21 cellular contexts compared by ENCODE assay signal in genomic region chr11:123525072-123525471, GRCh38.
DNase-seq lines count a peak whose midpoint lies in the region; ATAC-seq and TF ChIP-seq lines count a peak whose summit lies in the region.
"Had no signal": no experiment of that assay in that cellular context is flagged by ENCODE, and none has a peak within 500 bp of the region (broad histone marks: within the 10 kb centered on the region; RNA-seq: fewer than 3 reads in every experiment).

No MANE protein-coding gene starts in this region.

- 37% methylated on average over 2 of the region's 7 CpGs for WGBS in SK-N-SH (ENCODE audit: low lambda C conversion rate)
- WGBS in hepatocyte (ENCODE audit: low lambda C conversion rate, missing lambda C conversion rate): 38% methylated on average over 7 of the region's 7 CpGs

- H3K9me3 ChIP-seq in SK-N-SH: 0 out of 2 replicates have a peak, but pooled peaks cover 4% of the 10 kb centered on the region
- H3K9me3 ChIP-seq in hepatocyte (ENCODE audit: low read depth): no peaks in the 10 kb centered on the region
- H3K9me3 ChIP-seq: left lung had no signal

- no peaks in the 10 kb centered on the region for H3F3A ChIP-seq in SK-N-SH (replicated peaks; ENCODE audit: insufficient read depth)

- H3K27me3 ChIP-seq in SK-N-SH (ENCODE audit: insufficient read depth) (no peaks in the 10 kb centered on the region), hepatocyte (no peaks in the 10 kb centered on the region)

- ATAC-seq in SK-N-SH treated with all-trans-retinoic acid at 6 μM for 48 hours (peak; percentile 31; the same call in 1 of the 3 replicates), left cardiac atrium (peak; percentile 13 to 36), HG02588 (IDR thresholded peaks at IDR 0.05; ENCODE audit: unreplicated experiment) (no peak)
- ATAC-seq: activated CD8-positive, alpha-beta memory T cell treated with anti-CD3 and anti-CD28 coated beads, Interleukin-2, amount 10 ng/mL, durations not matched to agents 7 days and 5 days; left lung; stimulated activated naive B cell treated with anti-CD40 and anti-IgM and Interleukin-4, amounts not matched to agents 10 μg/mL and 1 μg/mL and 100 μg/mL, for 72 hours had no signal

- H3K79me2 ChIP-seq in SK-N-SH (ENCODE audit: insufficient read depth) (peaks cover 16% of the 10 kb centered on the region; the same call in 1 of the 2 replicates), hepatocyte (no peaks in the 10 kb centered on the region)

- H3K27ac ChIP-seq in SK-N-SH (ENCODE audit: low read depth in 2 of 2, low read length in 1 of 2) (peak overlapping the region in 1 of 2 experiments; percentile 34; a peak in 1 of 4 replicates), substantia nigra (ENCODE audit: low read depth, low read length, poor library complexity, severe bottlenecking) (peak overlapping the region; percentile 7), hepatocyte (no peak overlapping the region)
- H3K27ac ChIP-seq: 22Rv1, left lung had no signal

- H3K4me2 ChIP-seq in SK-N-SH (no peak overlapping the region), hepatocyte (no peak overlapping the region)

- DNase-seq in SK-N-SH (no peak), astrocyte of the hippocampus (ENCODE audit: low read depth, low spot score) (peak; percentile 19), left cardiac atrium (no peak), substantia nigra (lab: John Stamatoyannopoulos, UW) (peak in 11 of 49 donors; percentile 17 to 67 (median 34)), hepatocyte (ENCODE audit: low spot score) (no peak), EL (no peak)
- DNase-seq: activated CD4-positive, CD25-positive, alpha-beta regulatory T cell; activated CD8-positive, alpha-beta memory T cell treated with anti-CD3 and anti-CD28 coated beads, Interleukin-2, amount 10 ng/mL, durations not matched to agents 7 days and 5 days; activated effector memory CD4-positive, alpha-beta T cell treated with Interleukin-2 at 50 U/mL for 16 hours; aorta; CD4-positive, alpha-beta memory T cell; effector CD4-positive, alpha-beta T cell; left lung; NCI-H1048; NCI-H774; stimulated activated CD4-positive, alpha-beta T cell treated with anti-CD3 and anti-CD28 coated beads, Interleukin-12 subunit alpha, Interleukin-12 subunit beta, amount 100 ng/mL, for 4 hours; stimulated activated naive B cell treated with anti-CD40 and anti-IgM and Interleukin-4, amounts not matched to agents 10 μg/mL and 1 μg/mL and 100 μg/mL, for 72 hours; trophoblast cell had no signal

- H2AFZ ChIP-seq in SK-N-SH (ENCODE audit: low read depth): no peak overlapping the region
- H2AFZ ChIP-seq in hepatocyte: no peak overlapping the region

- no peaks in the 10 kb centered on the region for H3K9me2 ChIP-seq in SK-N-SH
- no peaks in the 10 kb centered on the region for H3K9me2 ChIP-seq in hepatocyte (replicated peaks; ENCODE audit: insufficient read depth)

- peaks cover 0 to 17% of the 10 kb centered on the region in 2 experiments; a peak in 1 of 4 replicates for H3K4me1 ChIP-seq in SK-N-SH (ENCODE audit: control insufficient read depth in 1 of 2, insufficient read depth in 2 of 2, low read depth in 1 of 2, low read length in 1 of 2)
- H3K4me1 ChIP-seq in hepatocyte (ENCODE audit: insufficient read depth): no peaks in the 10 kb centered on the region
- H3K4me1 ChIP-seq: left lung had no signal

- TF ChIP-seq CTCF in SK-N-SH (IDR thresholded peaks at IDR 0.05): no peak
- TF ChIP-seq CTCF in hepatocyte (IDR thresholded peaks at IDR 0.05; ENCODE audit: poor library complexity): no peak

- H3K9ac ChIP-seq in SK-N-SH: no peak overlapping the region

- H4K20me1 ChIP-seq in SK-N-SH (ENCODE audit: insufficient read depth) (no peaks in the 10 kb centered on the region), hepatocyte (ENCODE audit: insufficient read depth, poor library complexity, severe bottlenecking) (no peaks in the 10 kb centered on the region)

- H3K4me3 ChIP-seq in SK-N-SH (ENCODE audit: low read depth in 2 of 2, low read length in 1 of 2) (no peak overlapping the region; a peak in 1 of 4 replicates), hepatocyte (no peak overlapping the region)
- H3K4me3 ChIP-seq: left lung had no signal

- no peak for TF ChIP-seq EP300 in SK-N-SH (IDR thresholded peaks at IDR 0.05; ENCODE audit: borderline replicate concordance in 1 of 2, low read depth in 1 of 2, low read length in 1 of 2)

- CTCF ChIA-PET in SK-N-SH (lab: Yijun Ruan, JAX): interaction anchor here (1.0 to 8.7 kb wide), 9 partner anchors 8 to 278 kb away, joined by 3 to 62 read pairs (median 17); no protein-coding TSS in a partner anchor

- no peak for TF ChIP-seq RAD21 in SK-N-SH (IDR thresholded peaks at IDR 0.05; ENCODE audit: low read length)

- POLR2A ChIA-PET in SK-N-SH (lab: Yijun Ruan, JAX): interaction anchor here (1.0 to 2.6 kb wide), 2 partner anchors 14 to 35 kb away, joined by 3 to 17 read pairs; no protein-coding TSS in a partner anchor

- H3K36me3 ChIP-seq in SK-N-SH (replicated peaks in 1 of 2; ENCODE audit: control insufficient read depth in 1 of 2, insufficient read depth in 2 of 2, low read length in 1 of 2) (no peaks in the 10 kb centered on the region), hepatocyte (replicated peaks; ENCODE audit: insufficient read depth, low read depth) (no peaks in the 10 kb centered on the region)
- H3K36me3 ChIP-seq: left lung had no signal

- intact Hi-C loops in left cardiac atrium (cut with DNase I): no loop called here

TF ChIP-seq in SK-N-SH treated with all-trans-retinoic acid at 6 μM for 48 hours, 23 proteins besides CTCF, POLR2A, EP300 and RAD21:
- no peak for TF ChIP-seq TSHZ2 (CRISPR knock-in tag; IDR thresholded peaks at IDR 0.05)

TF ChIP-seq in SK-N-SH, 30 proteins besides CTCF, POLR2A, EP300 and RAD21:
- TF ChIP-seq REST (IDR thresholded peaks at IDR 0.05; ENCODE audit: low read depth, low read length) (no peak), TEAD4 (IDR thresholded peaks at IDR 0.05; ENCODE audit: borderline replicate concordance, insufficient read depth) (no peak), TAF1 (IDR thresholded peaks at IDR 0.05; ENCODE audit: borderline replicate concordance, low read depth, low read length) (no peak), SIN3A (IDR thresholded peaks at IDR 0.05; ENCODE audit: borderline replicate concordance, low read depth, low read length) (no peak), USF2 (IDR thresholded peaks at IDR 0.05; ENCODE audit: borderline replicate concordance, low read depth, low read length) (no peak), FOXJ3 (CRISPR knock-in tag; IDR thresholded peaks at IDR 0.05) (no peak), FOSL2 (IDR thresholded peaks at IDR 0.05; ENCODE audit: borderline replicate concordance, low read depth) (no peak), EZH2phosphoT487 (IDR thresholded peaks at IDR 0.05; ENCODE audit: borderline replicate concordance, low read depth) (no peak)
TF ChIP-seq in SK-N-SH: peak in this region for 0.
